In genomic region chr12:47147749-47148148, GRCh38 we compare ENCODE assay signal across 28 cellular contexts.
"Had no signal": no experiment of that assay in that cellular context is flagged by ENCODE, and none has a peak within 500 bp of the region (broad histone marks: within the 10 kb centered on the region; RNA-seq: fewer than 3 reads in every experiment).

No MANE protein-coding gene starts in this region.

- H3K4me3 Mint-ChIP-seq: activated CD4-positive, alpha-beta T cell treated with anti-CD3 and anti-CD28 coated beads for 36 hours; activated CD8-positive, alpha-beta T cell treated with anti-CD3 and anti-CD28 coated beads for 36 hours; activated naive CD8-positive, alpha-beta T cell treated with anti-CD3 and anti-CD28 coated beads, Interleukin-2, amount 50 U/mL, for 24 hours had no signal

- H3K27me3 ChIP-seq: breast epithelium had no signal

- ATAC-seq: activated CD4-positive, alpha-beta T cell treated with anti-CD3 and anti-CD28 coated beads for 36 hours; activated CD8-positive, alpha-beta T cell treated with anti-CD3 and anti-CD28 coated beads for 36 hours; activated naive CD4-positive, alpha-beta T cell treated with anti-CD3 and anti-CD28 coated beads, Interleukin-2, amount 50 U/mL, for 72 hours; activated naive CD8-positive, alpha-beta T cell treated with anti-CD3 and anti-CD28 coated beads, Interleukin-2, amount 50 U/mL, for 24 hours; Panc1; Right ventricle myocardium inferior had no signal

- H3K36me3 ChIP-seq: breast epithelium, WERI-Rb-1 had no signal

- H3K27ac ChIP-seq: breast epithelium, SK-N-MC, WERI-Rb-1 had no signal

- H3K4me3 ChIP-seq: breast epithelium, SK-N-MC had no signal

- H3K4me1 ChIP-seq: breast epithelium had no signal

- H3K27ac Mint-ChIP-seq: activated CD8-positive, alpha-beta T cell treated with anti-CD3 and anti-CD28 coated beads for 36 hours; activated naive CD4-positive, alpha-beta T cell treated with anti-CD3 and anti-CD28 coated beads, Interleukin-2, amount 50 U/mL, for 72 hours; activated naive CD8-positive, alpha-beta T cell treated with anti-CD3 and anti-CD28 coated beads, Interleukin-2, amount 50 U/mL, for 24 hours had no signal

- DNase-seq: activated CD4-positive, alpha-beta T cell treated with anti-CD3 and anti-CD28 coated beads for 36 hours; activated CD4-positive, alpha-beta T cell treated with anti-CD3 and anti-CD28 coated beads, Interleukin-2, amount 50 U/mL, for 1 hour; activated CD8-positive, alpha-beta memory T cell treated with anti-CD3 and anti-CD28 coated beads, Interleukin-2, amount 50 U/mL, for 4 hours; activated CD8-positive, alpha-beta T cell treated with anti-CD3 and anti-CD28 coated beads for 36 hours; activated effector memory CD4-positive, alpha-beta T cell treated with anti-CD3 and anti-CD28 coated beads, Interleukin-2, amount 50 U/mL, for 16 hours; activated naive CD4-positive, alpha-beta T cell treated with Interleukin-2 at 50 U/mL for 16 hours; activated naive CD8-positive, alpha-beta T cell treated with anti-CD3 and anti-CD28 coated beads, Interleukin-2, amount 50 U/mL, for 24 hours; activated T-cell treated with anti-CD3 and anti-CD28 coated beads, Interleukin-2, amount 50 U/mL, for 1 hour; amniotic stem cell; caudate nucleus; KBM-7; MV-4-11; NCI-H1092 treated with DMSO at 0.1 percent for 48 hours; NCI-H1417 treated with DMSO at 0.1 percent for 48 hours; NCI-H1694; NCI-H2029 treated with DMSO at 0.1 percent for 48 hours; NCI-H510A treated with DMSO at 0.1 percent for 48 hours; NCI-H69; NK-92 treated with Interleukin-12 subunit alpha and Interleukin-12 subunit beta, amount 100 ng/mL, for 24 hours; OCI-M1; RPMI8226; T-helper 1 cell; WERI-Rb-1 had no signal

- H3K27me3 Mint-ChIP-seq: activated CD4-positive, alpha-beta T cell treated with anti-CD3 and anti-CD28 coated beads for 36 hours; activated CD8-positive, alpha-beta T cell treated with anti-CD3 and anti-CD28 coated beads for 36 hours; activated naive CD8-positive, alpha-beta T cell treated with anti-CD3 and anti-CD28 coated beads, Interleukin-2, amount 50 U/mL, for 24 hours had no signal
